ENCODE assay signal across 11 cellular contexts in genomic region chr16:3961449-3961849, GRCh38.
DNase-seq lines count a peak whose midpoint lies in the region; ATAC-seq, FAIRE-seq and TF ChIP-seq lines count a peak whose summit lies in the region.
"Had no signal": no experiment of that assay in that cellular context is flagged by ENCODE, and none has a peak within 500 bp of the region (broad histone marks: within the 10 kb centered on the region; RNA-seq: fewer than 3 reads in every experiment).

No MANE protein-coding gene starts in this region.

- H3K9me3 ChIP-seq in transverse colon, result no peaks in the 10 kb centered on the region

- H3K4me1 Mint-ChIP-seq in activated T-cell treated with anti-CD3 and anti-CD28 coated beads, Interleukin-2, amount 50 U/mL, for 24 hours (ENCODE audit: low read depth), result peaks cover 28% of the 10 kb centered on the region

- peak overlapping the region in 2 of 4 donors; percentile 23 to 49 for H3K4me3 ChIP-seq in transverse colon

- intact Hi-C loops in transverse colon (cut with DNase I; ENCODE audit: low total_unique reads), result loop anchor here (10.0 kb wide), 1 partner anchor 153 kb away; the partner anchor contains the start of gene ADCY9

- TF ChIP-seq EP300 in transverse colon (IDR thresholded peaks at IDR 0.05; ENCODE audit: low read depth), result no peak

- peaks cover 17% of the 10 kb centered on the region for H3K27me3 Mint-ChIP-seq in activated T-cell treated with anti-CD3 and anti-CD28 coated beads, Interleukin-2, amount 50 U/mL, for 24 hours

- 80 to 81% methylated on average over 1 to 11 of the region's 11 CpGs for WGBS in transverse colon (ENCODE audit: low coverage in 1 of 2), 2 donors

- H3K4me3 Mint-ChIP-seq in activated T-cell treated with anti-CD3 and anti-CD28 coated beads, Interleukin-2, amount 50 U/mL, for 24 hours, result peak overlapping the region; percentile 76

- peak overlapping the region; percentile 65 to 77 (median 74) for H3K27ac ChIP-seq in transverse colon

- TF ChIP-seq POLR2A in transverse colon (IDR thresholded peaks at IDR 0.05), result no peak
- no peak for TF ChIP-seq POLR2A in GM12891 (IDR thresholded peaks at IDR 0.05; ENCODE audit: low read depth, low read length)

- peaks cover 16% of the 10 kb centered on the region for H3K27me3 ChIP-seq in transverse colon

- peaks cover 0 to 3% (median under 1%) of the 10 kb centered on the region in 4 donors for H3K36me3 ChIP-seq in transverse colon

- no peaks in the 10 kb centered on the region for H3K9me3 Mint-ChIP-seq in activated T-cell treated with anti-CD3 and anti-CD28 coated beads, Interleukin-2, amount 50 U/mL, for 24 hours

- TF ChIP-seq CTCF in transverse colon (IDR thresholded peaks at IDR 0.05), result no peak

- ATAC-seq in HG03095 (IDR thresholded peaks at IDR 0.05; ENCODE audit: unreplicated experiment), result no peak

- peaks cover 14% of the 10 kb centered on the region for H3K36me3 Mint-ChIP-seq in activated T-cell treated with anti-CD3 and anti-CD28 coated beads, Interleukin-2, amount 50 U/mL, for 24 hours (ENCODE audit: low read depth)

- in situ Hi-C loops in transverse colon (cut with MboI; ENCODE audit: low pct_ligation_motif_present in 1 of 4, low pct_unique_long_range_greater_than_20kb in 1 of 4, low sequenced_read_pairs in 3 of 4), result no loop called here

- H3K27ac Mint-ChIP-seq in activated T-cell treated with anti-CD3 and anti-CD28 coated beads, Interleukin-2, amount 50 U/mL, for 24 hours, result no peak overlapping the region

- no peak for FAIRE-seq in GM12891 (lab: Jason Lieb, UNC)

- DNase-seq in activated T-cell treated with anti-CD3 and anti-CD28 coated beads, Interleukin-2, amount 50 U/mL, for 24 hours, result no peak
- DNase-seq in activated T-cell treated with anti-CD3 and anti-CD28 coated beads, Interleukin-2, amount 50 U/mL, for 1 hour, result no peak
- DNase-seq in amygdala (lab: John Stamatoyannopoulos, UW), result peak in 33 of 56 donors; percentile 6 to 80 (median 36)
- peak; percentile 3 for DNase-seq in kidney glomerular epithelial cell (lab: John Stamatoyannopoulos, UW)
- DNase-seq in transverse colon, result no peak
- DNase-seq in GM12891 (ENCODE audit: insufficient read length, low spot score), result no peak
- no peak for DNase-seq in activated CD4-positive, alpha-beta T cell treated with anti-CD3 and anti-CD28 coated beads, Interleukin-2, amount 50 U/mL, for 4 hours
- DNase-seq: activated effector memory CD4-positive, alpha-beta T cell treated with Interleukin-2 at 50 U/mL for 16 hours; GOT3; NCI-H524 treated with DMSO at 0.1 percent for 48 hours had no signal

- peaks cover 5 to 19% (median 7%) of the 10 kb centered on the region in 4 donors for H3K4me1 ChIP-seq in transverse colon

TF ChIP-seq in GM12891, 5 proteins besides CTCF, POLR2A, EP300 and RAD21:
- TF ChIP-seq TAF1 (IDR thresholded peaks at IDR 0.05; ENCODE audit: low read depth, low read length) (no peak), SPI1 (IDR thresholded peaks at IDR 0.05; ENCODE audit: low read depth, low read length) (no peak), POU2F2 (IDR thresholded peaks at IDR 0.05; ENCODE audit: low read depth, low read length) (no peak), PAX5 (IDR thresholded peaks at IDR 0.05; ENCODE audit: insufficient read depth, low read length, severe bottlenecking) (no peak), POLR2AphosphoS5 (IDR thresholded peaks at IDR 0.05; ENCODE audit: low read depth, low read length) (no peak)

Comparison
In these comparisons a context has a peak if more than half of its experiments do, and no peak if none do; other contexts are left out.
1. DNase-seq: peak in amygdala (33 of 56) and kidney glomerular epithelial cell (single experiment); none in activated T-cell treated with anti-CD3 and anti-CD28 coated beads, Interleukin-2, amount 50 U/mL, for 24 hours (single experiment), activated T-cell treated with anti-CD3 and anti-CD28 coated beads, Interleukin-2, amount 50 U/mL, for 1 hour (single experiment), transverse colon (single experiment), GM12891 (single experiment) and activated CD4-positive, alpha-beta T cell treated with anti-CD3 and anti-CD28 coated beads, Interleukin-2, amount 50 U/mL, for 4 hours (0 of 2).